19 cellular contexts compared by ENCODE assay signal in genomic region chr10:102741848-102742247, GRCh38. TPM values are rescaled to one million over a fixed set of nuclear protein-coding genes. Genes with fewer than 3 reads are reported as not detected.
DNase-seq lines count a peak whose midpoint lies in the region; ATAC-seq and TF ChIP-seq lines count a peak whose summit lies in the region.
"Had no signal": no experiment of that assay in that cellular context is flagged by ENCODE, and none has a peak within 500 bp of the region (broad histone marks: within the 10 kb centered on the region; RNA-seq: fewer than 3 reads in every experiment).

No MANE protein-coding gene starts in this region.

- no peaks in the 10 kb centered on the region for H3K27me3 ChIP-seq in thoracic aorta (replicated peaks; ENCODE audit: insufficient read depth)
- H3K27me3 ChIP-seq: BLaER1 had no signal

- intact Hi-C loops in natural killer cell (cut with micrococcal nuclease) = loop anchor here (2.0 kb wide), 1 partner anchor 239 kb away; the partner anchor contains the start of genes ACTR1A and SUFU

- DNase-seq in natural killer cell = no peak
- no peak for DNase-seq in natural killer cell treated with Interleukin-12 subunit alpha and Interleukin-12 subunit beta and Interleukin-15 and Interleukin-18, amount 100 ng/mL, for 72 hours (ENCODE audit: low spot score)
- DNase-seq in endothelial cell (ENCODE audit: low spot score) = no peak
- no peak for DNase-seq in thoracic aorta (ENCODE audit: low spot score)
- DNase-seq in RKO (ENCODE audit: low spot score) = no peak
- no peak for DNase-seq in NCI-H1105 (lab: John Stamatoyannopoulos, UW)
- no peak for DNase-seq in activated CD8-positive, alpha-beta memory T cell treated with anti-CD3 and anti-CD28 coated beads, Interleukin-2, amount 50 U/mL, for 4 hours
- DNase-seq: Caco-2; CD4-positive, CD25-positive, alpha-beta regulatory T cell; CD8-positive, alpha-beta T cell; DMS153; DND-41; GOT3; HFFc6 had no signal

- H3K27me3 Mint-ChIP-seq in natural killer cell (ENCODE audit: low read depth in 2 of 2) (no peaks in the 10 kb centered on the region), endothelial cell (ENCODE audit: unreplicated experiment) (peaks cover 6% of the 10 kb centered on the region)
- H3K27me3 Mint-ChIP-seq in natural killer cell treated with Interleukin-12 subunit alpha and Interleukin-12 subunit beta and Interleukin-15 and Interleukin-18, amount 100 ng/mL, for 72 hours = no peaks in the 10 kb centered on the region
- H3K27me3 Mint-ChIP-seq: B cell; CD4-positive, CD25-positive, alpha-beta regulatory T cell had no signal

- no peak for TF ChIP-seq CTCF in natural killer cell (IDR thresholded peaks at IDR 0.05)
- TF ChIP-seq CTCF in endothelial cell (IDR thresholded peaks at IDR 0.05; ENCODE audit: unreplicated experiment) = no peak
- TF ChIP-seq CTCF in thoracic aorta (IDR thresholded peaks at IDR 0.05) = no peak

- peaks cover 27 to 62% of the 10 kb centered on the region in 2 donors for H3K4me1 ChIP-seq in thoracic aorta (ENCODE audit: control insufficient read depth in 1 of 2, low read depth in 2 of 2)

- H3K9me3 ChIP-seq in thoracic aorta = no peaks in the 10 kb centered on the region
- H3K9me3 ChIP-seq: BLaER1, Caco-2, HAP-1 had no signal

- H3K4me3 Mint-ChIP-seq in natural killer cell = peak overlapping the region; percentile 21
- H3K4me3 Mint-ChIP-seq in natural killer cell treated with Interleukin-12 subunit alpha and Interleukin-12 subunit beta and Interleukin-15 and Interleukin-18, amount 100 ng/mL, for 72 hours = no peak overlapping the region
- H3K4me3 Mint-ChIP-seq in endothelial cell (ENCODE audit: unreplicated experiment) = no peak overlapping the region
- H3K4me3 Mint-ChIP-seq: CD4-positive, CD25-positive, alpha-beta regulatory T cell; CD8-positive, alpha-beta T cell; HFFc6 had no signal

- ATAC-seq in natural killer cell (no peak), thoracic aorta (ENCODE audit: insufficient number of reproducible peaks, low FRiP score, low read depth) (no peak)
- no peak for ATAC-seq in natural killer cell treated with Interleukin-12 subunit alpha and Interleukin-12 subunit beta and Interleukin-15 and Interleukin-18, amount 100 ng/mL, for 72 hours
- ATAC-seq: CD8-positive, alpha-beta T cell had no signal

- H3K27ac Mint-ChIP-seq in natural killer cell = no peak overlapping the region
- no peak overlapping the region for H3K27ac Mint-ChIP-seq in natural killer cell treated with Interleukin-12 subunit alpha and Interleukin-12 subunit beta and Interleukin-15 and Interleukin-18, amount 100 ng/mL, for 72 hours
- H3K27ac Mint-ChIP-seq in endothelial cell (ENCODE audit: unreplicated experiment) = peak overlapping the region; percentile 67
- H3K27ac Mint-ChIP-seq: B cell; CD8-positive, alpha-beta T cell had no signal

- H3K36me3 ChIP-seq in thoracic aorta = no peaks in the 10 kb centered on the region

- H3K4me1 Mint-ChIP-seq in natural killer cell (peaks cover 41 to 44% of the 10 kb centered on the region in 2 donors), endothelial cell (ENCODE audit: unreplicated experiment) (peaks cover 58% of the 10 kb centered on the region)
- H3K4me1 Mint-ChIP-seq in natural killer cell treated with Interleukin-12 subunit alpha and Interleukin-12 subunit beta and Interleukin-15 and Interleukin-18, amount 100 ng/mL, for 72 hours (ENCODE audit: low read depth in 2 of 2) = peaks cover 20 to 42% of the 10 kb centered on the region in 2 donors

- H3K9me3 Mint-ChIP-seq in natural killer cell (peaks cover 0 to 4% of the 10 kb centered on the region in 2 donors), endothelial cell (ENCODE audit: unreplicated experiment) (no peaks in the 10 kb centered on the region)
- H3K9me3 Mint-ChIP-seq in natural killer cell treated with Interleukin-12 subunit alpha and Interleukin-12 subunit beta and Interleukin-15 and Interleukin-18, amount 100 ng/mL, for 72 hours = peaks cover 5% of the 10 kb centered on the region
- H3K9me3 Mint-ChIP-seq: HFFc6 had no signal

- H3K4me3 ChIP-seq in thoracic aorta = no peak overlapping the region
- H3K4me3 ChIP-seq: BLaER1, HAP-1 had no signal

- peak overlapping the region; percentile 44 to 94 for H3K27ac ChIP-seq in thoracic aorta
- H3K27ac ChIP-seq: 22Rv1, BLaER1, C4-2B had no signal

- H3K36me3 Mint-ChIP-seq in natural killer cell (no peaks in the 10 kb centered on the region), endothelial cell (ENCODE audit: low read depth, unreplicated experiment) (peaks cover 11% of the 10 kb centered on the region)
- peaks cover 11% of the 10 kb centered on the region for H3K36me3 Mint-ChIP-seq in natural killer cell treated with Interleukin-12 subunit alpha and Interleukin-12 subunit beta and Interleukin-15 and Interleukin-18, amount 100 ng/mL, for 72 hours

RNA-seq across cellular contexts. Expression of gene WBP1L, which starts 1.9 kb away (rescaled TPM):
- total RNA-seq in natural killer cell (10 to 100 TPM; 34.6 to 48.4 (median 47.9) TPM), endothelial cell (ENCODE audit: unreplicated experiment) (49.4 TPM), thoracic aorta (100 to 1,000 TPM; 123 to 268 TPM)
- total RNA-seq in natural killer cell treated with Interleukin-12 subunit alpha and Interleukin-12 subunit beta and Interleukin-15 and Interleukin-18, amount 100 ng/mL, for 72 hours = 10 to 100 TPM; 21.0 to 33.1 TPM

RNA-seq across cellular contexts. Expression of gene SFXN2, which starts 27.4 kb away (rescaled TPM):
- total RNA-seq in natural killer cell (1 to 10 TPM; 4.8 to 8.0 (median 5.1) TPM), endothelial cell (ENCODE audit: unreplicated experiment) (6.3 TPM), thoracic aorta (10 to 100 TPM in 1 of 2 donors, 1 to 10 TPM in 1; 1.6 to 18.3 TPM)
- 10 to 100 TPM; 13.2 to 39.6 TPM for total RNA-seq in natural killer cell treated with Interleukin-12 subunit alpha and Interleukin-12 subunit beta and Interleukin-15 and Interleukin-18, amount 100 ng/mL, for 72 hours

RNA-seq across cellular contexts. Expression of gene ARL3, which starts 27.7 kb away (rescaled TPM):
- 1 to 10 TPM; 1.4 to 1.7 (median 1.5) TPM for total RNA-seq in natural killer cell
- total RNA-seq in natural killer cell treated with Interleukin-12 subunit alpha and Interleukin-12 subunit beta and Interleukin-15 and Interleukin-18, amount 100 ng/mL, for 72 hours = 1 to 10 TPM; 3.0 to 4.5 TPM
- 9.0 TPM for total RNA-seq in endothelial cell (ENCODE audit: unreplicated experiment)
- 1 to 10 TPM; 5.1 to 8.8 TPM for total RNA-seq in thoracic aorta
